18 cellular contexts compared by ENCODE assay signal in the genomic region with DNA sequence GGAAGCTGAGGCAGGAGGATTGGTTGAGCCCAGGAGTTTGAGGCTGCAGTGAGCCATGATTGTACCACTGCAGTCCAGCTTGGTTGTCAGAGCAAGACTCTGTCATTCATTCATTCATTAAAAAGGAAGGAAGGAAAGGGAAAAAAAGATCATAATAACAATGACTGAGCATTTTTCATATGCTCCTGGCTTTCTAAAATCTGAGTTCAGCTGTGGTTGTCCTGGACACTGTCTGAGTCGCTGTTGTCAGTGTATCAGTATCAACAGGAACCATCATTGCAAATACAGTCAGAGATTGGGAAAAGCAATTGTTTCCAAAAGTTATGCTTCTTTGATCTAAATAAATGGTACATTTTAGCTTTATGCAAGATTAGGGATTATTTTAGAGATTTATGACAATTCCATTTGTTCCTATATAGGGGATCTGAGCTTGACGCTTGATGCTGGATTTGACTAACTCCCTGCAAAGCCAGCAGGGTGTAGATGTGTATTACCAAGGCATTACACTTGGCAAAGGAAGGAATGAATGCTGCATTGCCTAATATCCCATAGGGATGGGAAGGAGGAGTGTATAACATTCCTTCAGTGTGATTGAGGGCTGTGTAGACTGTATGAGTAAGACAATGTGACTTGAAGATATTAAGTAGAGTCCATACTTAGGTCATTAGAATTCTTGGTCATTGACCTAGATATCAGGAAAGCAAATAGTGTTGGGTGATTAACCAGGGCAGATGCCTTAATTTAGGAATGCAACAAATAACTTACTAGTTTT.
DNase-seq lines count a peak whose midpoint lies in the region; ATAC-seq and TF ChIP-seq lines count a peak whose summit lies in the region.
"Had no signal": no experiment of that assay in that cellular context is flagged by ENCODE, and none has a peak within 500 bp of the region (broad histone marks: within the 10 kb centered on the region; RNA-seq: fewer than 3 reads in every experiment).

No MANE protein-coding gene starts in this region.

- CTCF ChIA-PET in Caco-2 (lab: Charles Lee), result no interaction called here
- CTCF ChIA-PET in PC-3 (lab: Charles Lee), result no interaction called here

- H3K27ac Mint-ChIP-seq in Caco-2 (ENCODE audit: unreplicated experiment) (peak overlapping the region; percentile 42), T-helper 17 cell (no peak overlapping the region)
- H3K27ac Mint-ChIP-seq: activated naive CD8-positive, alpha-beta T cell treated with anti-CD3 and anti-CD28 coated beads for 36 hours had no signal

- H3K9me2 ChIP-seq in PC-3 (replicated peaks; ENCODE audit: low read length), result no peaks in the 10 kb centered on the region

- ATAC-seq in PC-3, result peak; percentile 81
- no peak for ATAC-seq in T-helper 17 cell
- ATAC-seq: GM12878 had no signal

- H3F3A ChIP-seq in PC-3 (ENCODE audit: low read length, unreplicated experiment), result peaks cover 5% of the 10 kb centered on the region

- TF ChIP-seq CTCF in Caco-2 (IDR thresholded peaks at IDR 0.05; ENCODE audit: insufficient read depth in 1 of 2, low read depth in 1 of 2, low read length in 1 of 2, severe bottlenecking in 1 of 2, unreplicated experiment in 1 of 2), result no peak
- peak; percentile 41; the same call in 1 of the 2 replicates for TF ChIP-seq CTCF in PC-3 (conservative IDR thresholded peaks at IDR 0.05; ENCODE audit: low read depth, low read length)
- peak in 1 of 2 donors; percentile 7 for TF ChIP-seq CTCF in fibroblast of lung (conservative IDR thresholded peaks at IDR 0.05 in 1 of 2, IDR thresholded peaks at IDR 0.05 in 1 of 2; ENCODE audit: low read depth in 1 of 2, low read length in 2 of 2)
- peak; percentile 27 for TF ChIP-seq CTCF in osteoblast (IDR thresholded peaks at IDR 0.05; ENCODE audit: extremely low read depth, low read depth, low read length)

- H3K36me3 Mint-ChIP-seq in Caco-2 (ENCODE audit: insufficient read depth, unreplicated experiment) (no peaks in the 10 kb centered on the region), T-helper 17 cell (ENCODE audit: low read depth) (peaks cover 3% of the 10 kb centered on the region)

- no peak overlapping the region for H3K4me3 Mint-ChIP-seq in Caco-2 (ENCODE audit: unreplicated experiment)
- no peak overlapping the region for H3K4me3 Mint-ChIP-seq in T-helper 17 cell
- H3K4me3 Mint-ChIP-seq: activated naive CD8-positive, alpha-beta T cell treated with anti-CD3 and anti-CD28 coated beads for 36 hours had no signal

- H3K9me3 Mint-ChIP-seq in Caco-2 (ENCODE audit: unreplicated experiment), result peaks cover 11% of the 10 kb centered on the region

- H3K27ac ChIP-seq in PC-3 (ENCODE audit: low read length) (peak overlapping the region; percentile 65), fibroblast of lung (ENCODE audit: insufficient read depth, low read length) (peak overlapping the region; percentile 22), osteoblast (ENCODE audit: low read depth, low read length) (peak overlapping the region; percentile 63)
- H3K27ac ChIP-seq: spleen had no signal

- H3K27me3 Mint-ChIP-seq in Caco-2 (ENCODE audit: insufficient read depth, unreplicated experiment), result no peaks in the 10 kb centered on the region
- no peaks in the 10 kb centered on the region for H3K27me3 Mint-ChIP-seq in T-helper 17 cell
- H3K27me3 Mint-ChIP-seq: activated naive CD8-positive, alpha-beta T cell treated with anti-CD3 and anti-CD28 coated beads for 36 hours had no signal

- H3K4me1 Mint-ChIP-seq in Caco-2 (ENCODE audit: low read depth, unreplicated experiment) (peaks cover 24% of the 10 kb centered on the region), T-helper 17 cell (peaks cover 4% of the 10 kb centered on the region)

- no TSS peak for BruUV-seq in Caco-2 (replicated peaks; lab: Mats Ljungman, UMichigan)
- BruUV-seq in PC-3 (replicated peaks; lab: Mats Ljungman, UMichigan), result no TSS peak

- H3K9ac ChIP-seq in PC-3 (ENCODE audit: low read length) (no peak overlapping the region), fibroblast of lung (ENCODE audit: insufficient read depth, low read length) (no peak overlapping the region)

- no peaks in the 10 kb centered on the region for H4K20me1 ChIP-seq in PC-3 (ENCODE audit: low read length)
- no peaks in the 10 kb centered on the region for H4K20me1 ChIP-seq in fibroblast of lung (ENCODE audit: control insufficient read depth, extremely low read depth, insufficient read depth, low read length)
- H4K20me1 ChIP-seq in osteoblast (ENCODE audit: insufficient read depth, low read length), result no peaks in the 10 kb centered on the region

- intact Hi-C loops in Caco-2 (cut with micrococcal nuclease; ENCODE audit: unreplicated experiment) (loop anchor here (5.0 kb wide), 1 partner anchor 167 kb away; no protein-coding TSS in a partner anchor), PC-3 (cut with micrococcal nuclease) (loop anchor here (1.0 to 5.0 kb wide), 2 partner anchors 77 to 100 kb away; partner anchors contain the start of gene DISP1)

- H3K4me3 ChIP-seq in Caco-2 (ENCODE audit: low read depth, low read length) (no peak overlapping the region), PC-3 (ENCODE audit: low read length) (no peak overlapping the region), fibroblast of lung (replicated peaks in 1 of 4; ENCODE audit: control extremely low read depth in 1 of 4, insufficient read depth in 1 of 4, low read depth in 3 of 4, low read length in 4 of 4) (no peak overlapping the region), osteoblast (ENCODE audit: insufficient read depth, low read length) (no peak overlapping the region)
- H3K4me3 ChIP-seq: GM12878, spleen had no signal

- H3K4me1 ChIP-seq in Caco-2 (peaks cover 10% of the 10 kb centered on the region), PC-3 (ENCODE audit: insufficient read depth, low read length) (peaks cover 48% of the 10 kb centered on the region), fibroblast of lung (ENCODE audit: control insufficient read depth, extremely low read depth, insufficient read depth, low read length) (peaks cover 20% of the 10 kb centered on the region), osteoblast (ENCODE audit: insufficient read depth, low read length) (peaks cover 59% of the 10 kb centered on the region)
- H3K4me1 ChIP-seq: BE2C, spleen had no signal

- no peaks in the 10 kb centered on the region for H3K79me2 ChIP-seq in PC-3 (ENCODE audit: low read length)
- H3K79me2 ChIP-seq in fibroblast of lung (ENCODE audit: control insufficient read depth, insufficient read depth, low read length), result no peaks in the 10 kb centered on the region
- H3K79me2 ChIP-seq in osteoblast (ENCODE audit: insufficient read depth, low read length), result no peaks in the 10 kb centered on the region

- H2AFZ ChIP-seq in PC-3 (ENCODE audit: low read length) (no peak overlapping the region), fibroblast of lung (ENCODE audit: low read length) (no peak overlapping the region), osteoblast (ENCODE audit: low read length) (no peak overlapping the region)

- H3K27me3 ChIP-seq in Caco-2 (replicated peaks; ENCODE audit: control insufficient read depth, insufficient read depth, low read length) (no peaks in the 10 kb centered on the region), PC-3 (ENCODE audit: low read length) (no peaks in the 10 kb centered on the region), fibroblast of lung (ENCODE audit: control insufficient read depth, insufficient read depth, low read length) (no peaks in the 10 kb centered on the region), osteoblast (ENCODE audit: insufficient read depth, low read length) (no peaks in the 10 kb centered on the region)
- H3K27me3 ChIP-seq: BE2C, spleen had no signal

- H3K36me3 ChIP-seq in Caco-2 (ENCODE audit: control insufficient read depth, insufficient read depth, low read length) (no peaks in the 10 kb centered on the region), PC-3 (ENCODE audit: low read depth, low read length) (no peaks in the 10 kb centered on the region), fibroblast of lung (ENCODE audit: control insufficient read depth, insufficient read depth, low read length) (no peaks in the 10 kb centered on the region), osteoblast (ENCODE audit: insufficient read depth, low read length) (no peaks in the 10 kb centered on the region)
- H3K36me3 ChIP-seq: BE2C had no signal

- H3K9me3 ChIP-seq in Caco-2, result 0 out of 2 replicates have a peak, but pooled peaks cover 4% of the 10 kb centered on the region
- no peaks in the 10 kb centered on the region for H3K9me3 ChIP-seq in PC-3 (ENCODE audit: low read length)
- no peaks in the 10 kb centered on the region for H3K9me3 ChIP-seq in fibroblast of lung (ENCODE audit: control insufficient read depth, insufficient read depth, low read depth, low read length)
- peaks cover 6% of the 10 kb centered on the region for H3K9me3 ChIP-seq in osteoblast (ENCODE audit: low read depth, low read length)
- peaks cover 5% of the 10 kb centered on the region for H3K9me3 ChIP-seq in T-helper 17 cell (ENCODE audit: control insufficient read depth, low read length, poor library complexity, severe bottlenecking)
- H3K9me3 ChIP-seq: BE2C had no signal

- POLR2A ChIA-PET in Caco-2 (lab: Charles Lee), result no interaction called here
- POLR2A ChIA-PET in PC-3 (lab: Charles Lee; ENCODE audit: unreplicated experiment), result no interaction called here

- peak in 1 of 2 experiments; percentile 21 for DNase-seq in Caco-2
- DNase-seq in PC-3, result peak; percentile 92
- peak; percentile 79 to 82 for DNase-seq in fibroblast of lung (ENCODE audit: low read depth in 2 of 2)
- DNase-seq in osteoblast (ENCODE audit: insufficient read length, low spot score, missing footprints), result peak; percentile 71
- no peak for DNase-seq in T-helper 17 cell
- no peak for DNase-seq in NCI-H1105 (lab: John Stamatoyannopoulos, UW)
- DNase-seq in C1 segment of cervical spinal cord (lab: John Stamatoyannopoulos, UW), result no peak
- no peak for DNase-seq in UCSD-AML1 (lab: John Stamatoyannopoulos, UW; ENCODE audit: unreplicated experiment)
- DNase-seq: activated naive CD8-positive, alpha-beta T cell treated with anti-CD3 and anti-CD28 coated beads for 36 hours; activated T-cell treated with anti-CD3 and anti-CD28 coated beads for 4 hours; BE2C; cerebellar nuclear complex; mesendoderm; NCI-H2029; NCI-H69; spleen; T-helper 2 cell had no signal

- H3K4me2 ChIP-seq in PC-3 (ENCODE audit: low read length) (peak overlapping the region; percentile 18), fibroblast of lung (ENCODE audit: extremely low read depth, insufficient read depth, low read length) (no peak overlapping the region), osteoblast (ENCODE audit: insufficient read depth, low read length) (no peak overlapping the region)

Comparison
In these comparisons a context has a peak if more than half of its experiments do, and no peak if none do; other contexts are left out.
1. DNase-seq: peak in PC-3 (single experiment), fibroblast of lung (2 of 2) and osteoblast (single experiment); none in T-helper 17 cell (0 of 3), NCI-H1105 (single experiment), C1 segment of cervical spinal cord (0 of 14) and UCSD-AML1 (single experiment).
2. CTCF ChIP-seq: peak in PC-3 (single experiment) and osteoblast (single experiment); none in Caco-2 (0 of 2).
3. Peak in every context shown above with its lines, with median percentiles within 50 percentile points of each other: H3K27ac ChIP-seq.